30 cellular contexts compared by ENCODE assay signal in the genomic region with DNA sequence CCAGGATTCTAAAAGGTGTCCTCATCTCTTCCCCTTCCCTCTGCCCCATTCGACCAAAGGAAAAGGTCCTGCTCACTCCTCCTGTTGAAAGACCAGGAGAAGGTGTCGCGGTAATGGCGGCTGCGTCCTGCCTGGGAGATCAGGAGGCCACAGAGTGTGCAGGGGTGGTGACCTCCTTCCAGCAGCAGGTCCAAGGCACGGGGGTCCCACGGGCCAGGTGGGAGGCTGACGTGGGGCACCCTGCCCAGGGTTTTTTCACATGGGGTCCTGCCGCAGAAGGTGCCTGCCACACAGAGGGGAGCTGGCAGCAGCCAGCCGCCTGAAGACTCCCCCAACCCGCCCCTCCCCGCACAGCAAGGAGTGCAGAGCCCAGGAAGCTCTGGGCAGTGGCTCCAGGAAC. TPM values are rescaled to one million over a fixed set of nuclear protein-coding genes. Genes with fewer than 3 reads are reported as not detected.
"Had no signal": no experiment of that assay in that cellular context is flagged by ENCODE, and none has a peak within 500 bp of the region (broad histone marks: within the 10 kb centered on the region; RNA-seq: fewer than 3 reads in every experiment).

No MANE protein-coding gene starts in this region.

- DNase-seq: activated CD4-positive, alpha-beta T cell treated with anti-CD3 and anti-CD28 coated beads for 1 hour; activated CD4-positive, alpha-beta T cell treated with anti-CD3 and anti-CD28 coated beads, Interleukin-2, amount 10 ng/mL, durations not matched to agents 24 days and 14 days; activated CD4-positive, alpha-beta T cell treated with anti-CD3 and anti-CD28 coated beads, Interleukin-2, amount 50 U/mL, for 4 hours; activated CD4-positive, CD25-positive, alpha-beta regulatory T cell; activated CD8-positive, alpha-beta T cell treated with anti-CD3 and anti-CD28 coated beads for 36 hours; activated naive CD4-positive, alpha-beta T cell treated with Interleukin-2 at 50 U/mL for 16 hours; activated T-cell treated with anti-CD3 and anti-CD28 coated beads, Interleukin-2, amount 50 U/mL, for 4 hours; caudate nucleus; NCI-H1105 treated with DMSO at 0.1 percent for 48 hours; NCI-H1436; NCI-H1694 treated with DMSO at 0.1 percent for 48 hours; NCI-H2029; NCI-H345; NCI-H524 treated with DMSO at 0.1 percent for 48 hours; SIG-M5; T-cell; T-helper 2 cell; T-helper 9 cell had no signal

- ATAC-seq: activated CD8-positive, alpha-beta T cell treated with anti-CD3 and anti-CD28 coated beads for 36 hours; activated naive CD4-positive, alpha-beta T cell treated with anti-CD3 and anti-CD28 coated beads, Interleukin-2, amount 50 U/mL, for 72 hours; activated T-cell treated with anti-CD3 and anti-CD28 coated beads, Interleukin-2, amount 50 U/mL, for 4 hours; Panc1; SK-N-SH treated with all-trans-retinoic acid at 6 μM for 48 hours; T-cell had no signal

- H3K27me3 ChIP-seq: adrenal gland had no signal

- H3K9me3 ChIP-seq: adrenal gland had no signal

- H3K4me3 Mint-ChIP-seq: activated CD4-positive, alpha-beta T cell treated with anti-CD3 and anti-CD28 coated beads, Interleukin-2, amount 10 ng/mL, durations not matched to agents 24 days and 14 days; activated CD8-positive, alpha-beta T cell treated with anti-CD3 and anti-CD28 coated beads for 36 hours; activated T-cell treated with anti-CD3 and anti-CD28 coated beads, Interleukin-2, amount 50 U/mL, for 4 hours; activated T-helper 1 cell treated with anti-CD3 and anti-CD28 coated beads, Interleukin-12 subunit alpha, Interleukin-12 subunit beta, Interleukin-2, Interleukin-4 antibody, amounts not matched to agents 30 ng/mL and 10 ng/mL and 1 ng/mL, durations not matched to agents 14 hours and 24 hours and 36 hours; brain; T-cell had no signal

- FAIRE-seq: bronchial epithelial cell had no signal

- H3K36me3 Mint-ChIP-seq: activated naive CD4-positive, alpha-beta T cell treated with anti-CD3 and anti-CD28 coated beads, Interleukin-2, amount 50 U/mL, for 72 hours; brain; T-cell had no signal

- H3K27me3 Mint-ChIP-seq: activated CD4-positive, alpha-beta T cell treated with anti-CD3 and anti-CD28 coated beads, Interleukin-2, amount 10 ng/mL, durations not matched to agents 24 days and 14 days; activated CD8-positive, alpha-beta T cell treated with anti-CD3 and anti-CD28 coated beads for 36 hours had no signal

- H3K36me3 ChIP-seq: adrenal gland had no signal

- H3K27ac ChIP-seq: adrenal gland, VCaP had no signal

- H3K27ac Mint-ChIP-seq: activated CD4-positive, alpha-beta T cell treated with anti-CD3 and anti-CD28 coated beads, Interleukin-2, amount 10 ng/mL, durations not matched to agents 24 days and 14 days; activated CD8-positive, alpha-beta T cell treated with anti-CD3 and anti-CD28 coated beads for 36 hours; activated naive CD4-positive, alpha-beta T cell treated with anti-CD3 and anti-CD28 coated beads, Interleukin-2, amount 50 U/mL, for 72 hours; activated T-helper 1 cell treated with anti-CD3 and anti-CD28 coated beads, Interleukin-12 subunit alpha, Interleukin-12 subunit beta, Interleukin-2, Interleukin-4 antibody, amounts not matched to agents 30 ng/mL and 10 ng/mL and 1 ng/mL, durations not matched to agents 14 hours and 24 hours and 36 hours; brain; T-cell had no signal

- H3K4me1 ChIP-seq: adrenal gland had no signal

- H3K4me1 Mint-ChIP-seq: activated CD4-positive, alpha-beta T cell treated with anti-CD3 and anti-CD28 coated beads, Interleukin-2, amount 10 ng/mL, durations not matched to agents 24 days and 14 days; T-cell had no signal

- H3K4me3 ChIP-seq: adrenal gland had no signal

- H3K9me3 Mint-ChIP-seq: activated CD4-positive, alpha-beta T cell treated with anti-CD3 and anti-CD28 coated beads, Interleukin-2, amount 10 ng/mL, durations not matched to agents 24 days and 14 days; activated CD8-positive, alpha-beta T cell treated with anti-CD3 and anti-CD28 coated beads for 36 hours; activated naive CD4-positive, alpha-beta T cell treated with anti-CD3 and anti-CD28 coated beads, Interleukin-2, amount 50 U/mL, for 72 hours; activated T-cell treated with anti-CD3 and anti-CD28 coated beads, Interleukin-2, amount 50 U/mL, for 4 hours; activated T-helper 1 cell treated with anti-CD3 and anti-CD28 coated beads, Interleukin-12 subunit alpha, Interleukin-12 subunit beta, Interleukin-2, Interleukin-4 antibody, amounts not matched to agents 30 ng/mL and 10 ng/mL and 1 ng/mL, durations not matched to agents 14 hours and 24 hours and 36 hours; T-cell had no signal

RNA-seq across cellular contexts. Expression of a gene that starts 22.2 kb away (rescaled TPM):
- total RNA-seq: activated CD4-positive, alpha-beta T cell treated with anti-CD3 and anti-CD28 coated beads, Interleukin-2, amount 10 ng/mL, durations not matched to agents 24 days and 14 days; activated CD8-positive, alpha-beta memory T cell treated with anti-CD3 and anti-CD28 coated beads for 36 hours; activated CD8-positive, alpha-beta T cell treated with anti-CD3 and anti-CD28 coated beads for 36 hours; activated naive CD4-positive, alpha-beta T cell treated with anti-CD3 and anti-CD28 coated beads, Interleukin-2, amount 50 U/mL, for 72 hours; activated T-helper 1 cell treated with anti-CD3 and anti-CD28 coated beads, Interleukin-12 subunit alpha, Interleukin-12 subunit beta, Interleukin-2, Interleukin-4 antibody, amounts not matched to agents 30 ng/mL and 10 ng/mL and 1 ng/mL, durations not matched to agents 14 hours and 24 hours and 36 hours; MCF 10A; NCI-H460; SK-MEL-5 had no signal
